In genomic region chr6:6986373-6986772, GRCh38 we compare ENCODE assay signal across 28 cellular contexts.
"Had no signal": no experiment of that assay in that cellular context is flagged by ENCODE, and none has a peak within 500 bp of the region (broad histone marks: within the 10 kb centered on the region; RNA-seq: fewer than 3 reads in every experiment).

No MANE protein-coding gene starts in this region.

- H3K79me2 ChIP-seq: parathyroid adenoma had no signal

- H3K9ac ChIP-seq: neural progenitor cell, parathyroid adenoma had no signal

- H3K36me3 Mint-ChIP-seq: mesothelial cell of epicardium; naive thymus-derived CD4-positive, alpha-beta T cell; neural progenitor cell; stimulated activated naive B cell treated with anti-CD40 and anti-IgM and Interleukin-4, amounts not matched to agents 10 μg/mL and 1 μg/mL and 100 μg/mL, for 72 hours had no signal

- H3K4me1 ChIP-seq: esophagus muscularis mucosa, left lung, parathyroid adenoma, right atrium auricular region, suprapubic skin, upper lobe of right lung, uterus had no signal

- H3K9me3 Mint-ChIP-seq: mesothelial cell of epicardium; naive thymus-derived CD4-positive, alpha-beta T cell; nephron; neural progenitor cell; stimulated activated naive B cell treated with anti-CD40 and anti-IgM and Interleukin-4, amounts not matched to agents 10 μg/mL and 1 μg/mL and 100 μg/mL, for 72 hours; stimulated activated naive CD8-positive, alpha-beta T cell treated with anti-CD3 and anti-CD28 coated beads, Interleukin-15, amount 100 ng/mL, for 72 hours had no signal

- H3K4me3 Mint-ChIP-seq: mesothelial cell of epicardium; naive thymus-derived CD4-positive, alpha-beta T cell; nephron; neural progenitor cell; stimulated activated naive B cell treated with anti-CD40 and anti-IgM and Interleukin-4, amounts not matched to agents 10 μg/mL and 1 μg/mL and 100 μg/mL, for 72 hours; stimulated activated naive CD8-positive, alpha-beta T cell treated with anti-CD3 and anti-CD28 coated beads, Interleukin-15, amount 100 ng/mL, for 72 hours had no signal

- H3K4me3 ChIP-seq: dorsolateral prefrontal cortex, esophagus muscularis mucosa, heart right ventricle, left lung, neural progenitor cell, right atrium auricular region, suprapubic skin, transverse colon, upper lobe of right lung, uterus had no signal

- H3K27me3 Mint-ChIP-seq: stimulated activated naive B cell treated with anti-CD40 and anti-IgM and Interleukin-4, amounts not matched to agents 10 μg/mL and 1 μg/mL and 100 μg/mL, for 72 hours; stimulated activated naive CD8-positive, alpha-beta T cell treated with anti-CD3 and anti-CD28 coated beads, Interleukin-15, amount 100 ng/mL, for 72 hours had no signal

- H2AFZ ChIP-seq: neural progenitor cell, parathyroid adenoma had no signal

- H3K27ac ChIP-seq: dorsolateral prefrontal cortex, epithelial cell of prostate, esophagus muscularis mucosa, foreskin keratinocyte, heart right ventricle, left lung, neural progenitor cell, parathyroid adenoma, right atrium auricular region, suprapubic skin, transverse colon, upper lobe of right lung, uterus had no signal

- H3K4me2 ChIP-seq: neural progenitor cell had no signal

- DNase-seq: dorsolateral prefrontal cortex; effector CD4-positive, alpha-beta T cell; foreskin keratinocyte; glutamatergic neuron; heart right ventricle; hippocampal formation; left cardiac atrium; left lung; naive thymus-derived CD4-positive, alpha-beta T cell; stimulated activated CD4-positive, alpha-beta T cell treated with anti-CD3 and anti-CD28 coated beads, Interleukin-15, amount 100 ng/mL, for 24 hours; stimulated activated CD4-positive, alpha-beta T cell treated with anti-CD3 and anti-CD28 coated beads, Interleukin-2, amount 100 ng/mL, for 48 hours; stimulated activated naive B cell treated with anti-CD40 and anti-IgM and Interleukin-4, amounts not matched to agents 10 μg/mL and 1 μg/mL and 100 μg/mL, for 72 hours; stimulated activated naive CD8-positive, alpha-beta T cell treated with anti-CD3 and anti-CD28 coated beads, Interleukin-15, amount 100 ng/mL, for 72 hours; transverse colon; upper lobe of right lung; uterus had no signal

- H3K4me1 Mint-ChIP-seq: mesothelial cell of epicardium had no signal

- FAIRE-seq: colon, islet of Langerhans had no signal

- H3K27me3 ChIP-seq: dorsolateral prefrontal cortex, esophagus muscularis mucosa, foreskin keratinocyte, heart right ventricle, left lung, neural progenitor cell, right atrium auricular region, suprapubic skin, transverse colon, upper lobe of right lung, uterus had no signal

- H3K27ac Mint-ChIP-seq: mesothelial cell of epicardium; naive thymus-derived CD4-positive, alpha-beta T cell; nephron; neural progenitor cell; progenitor cell of endocrine pancreas; stimulated activated naive B cell treated with anti-CD40 and anti-IgM and Interleukin-4, amounts not matched to agents 10 μg/mL and 1 μg/mL and 100 μg/mL, for 72 hours; stimulated activated naive CD8-positive, alpha-beta T cell treated with anti-CD3 and anti-CD28 coated beads, Interleukin-15, amount 100 ng/mL, for 72 hours had no signal

- H3K36me3 ChIP-seq: esophagus muscularis mucosa, heart right ventricle, left lung, neural progenitor cell, right atrium auricular region, suprapubic skin, transverse colon, upper lobe of right lung, uterus had no signal

- ATAC-seq: foreskin keratinocyte; heart right ventricle; left cardiac atrium; left lung; naive thymus-derived CD4-positive, alpha-beta T cell; sciatic nerve; stimulated activated naive B cell treated with anti-CD40 and anti-IgM and Interleukin-4, amounts not matched to agents 10 μg/mL and 1 μg/mL and 100 μg/mL, for 72 hours; stimulated activated naive CD8-positive, alpha-beta T cell treated with anti-CD3 and anti-CD28 coated beads, Interleukin-15, amount 100 ng/mL, for 72 hours; upper lobe of right lung had no signal

- H3K9me3 ChIP-seq: esophagus muscularis mucosa, heart right ventricle, left lung, right atrium auricular region, suprapubic skin, transverse colon, upper lobe of right lung, uterus had no signal
